9 cellular contexts compared by ENCODE assay signal in genomic region chr1:117067528-117068370, GRCh38. TPM values are rescaled to one million over a fixed set of nuclear protein-coding genes. Genes with fewer than 3 reads are reported as not detected.
DNase-seq lines count a peak whose midpoint lies in the region; ATAC-seq and TF ChIP-seq lines count a peak whose summit lies in the region.
"Had no signal": no experiment of that assay in that cellular context is flagged by ENCODE, and none has a peak within 500 bp of the region (broad histone marks: within the 10 kb centered on the region; RNA-seq: fewer than 3 reads in every experiment).

No MANE protein-coding gene starts in this region.

- ATAC-seq in GM21423 (IDR thresholded peaks at IDR 0.05; ENCODE audit: unreplicated experiment) (peak; percentile 68), left lobe of liver (peak; percentile 98)

- no peaks in the 10 kb centered on the region for H3K9me2 ChIP-seq in Loucy (replicated peaks; ENCODE audit: low read depth, low read length)

- peaks cover 35% of the 10 kb centered on the region for H3K36me3 Mint-ChIP-seq in T-helper 1 cell treated with Interleukin-12 subunit alpha and Interleukin-12 subunit beta and Interleukin-4 antibody, amounts not matched to agents 30 μg/mL and 1 μg/mL, for 36 hours (ENCODE audit: low read depth)

- peak; percentile 82 for TF ChIP-seq CTCF in Loucy (conservative IDR thresholded peaks at IDR 0.05; ENCODE audit: low read length)
- TF ChIP-seq CTCF in choroid plexus epithelial cell (conservative IDR thresholded peaks at IDR 0.05; ENCODE audit: low read depth, low read length), result peak; percentile 96
- TF ChIP-seq CTCF in stomach (IDR thresholded peaks at IDR 0.05), result peak in 5 of 7 experiments; percentile 60 to 80 (median 70)

- no peaks in the 10 kb centered on the region for H3F3A ChIP-seq in Loucy (ENCODE audit: low read depth)

- H3K4me2 ChIP-seq in Loucy (ENCODE audit: low read depth, low read length, poor library complexity, severe bottlenecking), result no peak overlapping the region
- H3K4me2 ChIP-seq: BLaER1 had no signal

- H2AFZ ChIP-seq in Loucy (ENCODE audit: low read length), result no peak overlapping the region

- H3K4me1 ChIP-seq in Loucy (ENCODE audit: insufficient read depth, low read length, poor library complexity, severe bottlenecking), result peaks cover 25% of the 10 kb centered on the region
- peaks cover 0 to 4% (median 0%) of the 10 kb centered on the region in 4 donors for H3K4me1 ChIP-seq in stomach

- H3K27ac Mint-ChIP-seq in T-helper 1 cell treated with Interleukin-12 subunit alpha and Interleukin-12 subunit beta and Interleukin-4 antibody, amounts not matched to agents 30 μg/mL and 1 μg/mL, for 36 hours, result peak overlapping the region; percentile 17

- no peak overlapping the region for H3K27ac ChIP-seq in stomach
- H3K27ac ChIP-seq: BLaER1 had no signal

- H3K27me3 ChIP-seq in Loucy (ENCODE audit: insufficient read depth, low read length, poor library complexity, severe bottlenecking), result no peaks in the 10 kb centered on the region
- H3K27me3 ChIP-seq in stomach, result no peaks in the 10 kb centered on the region
- H3K27me3 ChIP-seq: BLaER1 had no signal

- 49 to 61% (median 52%) methylated on average over 6 of the region's 6 CpGs for WGBS in stomach, 5 donors

- no peaks in the 10 kb centered on the region for H3K9me3 Mint-ChIP-seq in T-helper 1 cell treated with Interleukin-12 subunit alpha and Interleukin-12 subunit beta and Interleukin-4 antibody, amounts not matched to agents 30 μg/mL and 1 μg/mL, for 36 hours

- H3K79me2 ChIP-seq in Loucy (ENCODE audit: insufficient read depth, low read length), result peaks cover 61% of the 10 kb centered on the region

- H3K36me3 ChIP-seq in Loucy (ENCODE audit: insufficient read depth, low read length), result no peaks in the 10 kb centered on the region
- H3K36me3 ChIP-seq in stomach, result peaks cover 0 to 20% (median 3%) of the 10 kb centered on the region in 4 donors

- H3K4me1 Mint-ChIP-seq in T-helper 1 cell treated with Interleukin-12 subunit alpha and Interleukin-12 subunit beta and Interleukin-4 antibody, amounts not matched to agents 30 μg/mL and 1 μg/mL, for 36 hours (ENCODE audit: low read depth), result peaks cover 24% of the 10 kb centered on the region

- H4K20me1 ChIP-seq in Loucy (ENCODE audit: insufficient read depth, low read length, poor library complexity, severe bottlenecking), result no peaks in the 10 kb centered on the region

- H3K27me3 Mint-ChIP-seq in T-helper 1 cell treated with Interleukin-12 subunit alpha and Interleukin-12 subunit beta and Interleukin-4 antibody, amounts not matched to agents 30 μg/mL and 1 μg/mL, for 36 hours (ENCODE audit: low read depth), result no peaks in the 10 kb centered on the region

- no peak for TF ChIP-seq EP300 in stomach (IDR thresholded peaks at IDR 0.05)

- H3K4me3 ChIP-seq in Loucy (ENCODE audit: low read length, poor library complexity, severe bottlenecking) (no peak overlapping the region), choroid plexus epithelial cell (ENCODE audit: low read depth, low read length) (no peak overlapping the region), stomach (no peak overlapping the region)
- H3K4me3 ChIP-seq: BLaER1 had no signal

- TF ChIP-seq POLR2A in stomach (IDR thresholded peaks at IDR 0.05), result no peak

- H3K4me3 Mint-ChIP-seq in T-helper 1 cell treated with Interleukin-12 subunit alpha and Interleukin-12 subunit beta and Interleukin-4 antibody, amounts not matched to agents 30 μg/mL and 1 μg/mL, for 36 hours, result no peak overlapping the region

- intact Hi-C loops in stomach (cut with DNase I; ENCODE audit: low total_unique reads), result loop anchor here (5.0 kb wide), 2 partner anchors 60 to 220 kb away; no protein-coding TSS in a partner anchor

- DNase-seq in NCI-H1417 (lab: John Stamatoyannopoulos, UW) (peak; percentile 47 to 75 (median 55)), NCI-H1417 treated with DMSO at 0.1 percent for 48 hours (lab: John Stamatoyannopoulos, UW) (no peak), choroid plexus epithelial cell (ENCODE audit: low read depth) (peak; percentile 84), left lobe of liver (ENCODE audit: low spot score) (no peak), stomach (peak; percentile 65)

- no peaks in the 10 kb centered on the region for H3K9me3 ChIP-seq in Loucy (ENCODE audit: insufficient read depth, low read depth, low read length)
- no peaks in the 10 kb centered on the region for H3K9me3 ChIP-seq in stomach
- H3K9me3 ChIP-seq: BLaER1 had no signal

- H3K9ac ChIP-seq in Loucy (ENCODE audit: low read depth, low read length, poor library complexity, severe bottlenecking), result no peak overlapping the region
- H3K9ac ChIP-seq: BLaER1 had no signal

RNA-seq across cellular contexts. Expression of gene TTF2, which starts 7.6 kb away (rescaled TPM):
- total RNA-seq in left lobe of liver (2.9 TPM), stomach (10 to 100 TPM in 4 of 5 donors, 1 to 10 TPM in 1; 6.2 to 58.7 (median 27.0) TPM)
- polyA plus RNA-seq in stomach, result 1 to 10 TPM; 1.7 to 4.1 (median 2.1) TPM

RNA-seq across cellular contexts. Expression of gene TRIM45, which starts 53.8 kb away (rescaled TPM):
- total RNA-seq in left lobe of liver (0.73 TPM), stomach (1 to 10 TPM in 2 of 5 donors, under 1 TPM in 2, not detected in 1; 0.29 to 6.8 (median 2.5) TPM)
- polyA plus RNA-seq in stomach, result 1 to 10 TPM in 2 of 3 donors, under 1 TPM in 1; 0.61 to 2.9 (median 1.9) TPM

Comparison
In these comparisons a context has a peak if more than half of its experiments do, and no peak if none do; other contexts are left out.
1. DNase-seq: peak in NCI-H1417 (3 of 3), choroid plexus epithelial cell (single experiment) and stomach (single experiment); none in NCI-H1417 treated with DMSO at 0.1 percent for 48 hours (single experiment) and left lobe of liver (single experiment).
2. Peak in every context shown above with its lines, with median percentiles within 50 percentile points of each other: CTCF ChIP-seq.